1 cellular context compared by ENCODE assay signal in genomic region chr17:82205720-82206508, GRCh38.
TF ChIP-seq lines count a peak whose summit lies in the region.

No MANE protein-coding gene starts in this region.

TF ChIP-seq in HepG2, 621 proteins besides CTCF, POLR2A, EP300 and RAD21 (continued from another document and continues in another):
- TF ChIP-seq ZNF362 (CRISPR knock-in tag; IDR thresholded peaks at IDR 0.05; ENCODE audit: borderline replicate concordance) (no peak), CENPBD1 (CRISPR knock-in tag; IDR thresholded peaks at IDR 0.05; ENCODE audit: borderline replicate concordance, low read depth) (no peak), TFE3 (CRISPR knock-in tag; IDR thresholded peaks at IDR 0.05) (peak; percentile 75), REL (CRISPR knock-in tag; conservative IDR thresholded peaks at IDR 0.05) (no peak), POLR2AphosphoS2 (IDR thresholded peaks at IDR 0.05; ENCODE audit: low read depth, low read length) (no peak), TCF12 (IDR thresholded peaks at IDR 0.05) (no peak), TCF12 (CRISPR knock-in tag; IDR thresholded peaks at IDR 0.05) (0 out of 2 replicates have a peak, but pooled peaks have one; percentile 35), ZNF235 (CRISPR knock-in tag; IDR thresholded peaks at IDR 0.05; ENCODE audit: borderline replicate concordance) (no peak), HNF4A (CRISPR knock-in tag; IDR thresholded peaks at IDR 0.05) (no peak; the same call in 1 of the 2 replicates), NR2C2 (CRISPR knock-in tag; IDR thresholded peaks at IDR 0.05; ENCODE audit: borderline replicate concordance) (no peak), MYPOP (CRISPR knock-in tag; IDR thresholded peaks at IDR 0.05) (peak; percentile 36; the same call in 1 of the 2 replicates), ZNF782 (CRISPR knock-in tag; IDR thresholded peaks at IDR 0.05; ENCODE audit: borderline replicate concordance) (no peak), ATF5 (CRISPR knock-in tag; IDR thresholded peaks at IDR 0.05; ENCODE audit: low read depth) (no peak), PHB2 (IDR thresholded peaks at IDR 0.05; ENCODE audit: partially characterized antibody) (no peak), NCOA5 (CRISPR knock-in tag; IDR thresholded peaks at IDR 0.05) (no peak), STAG1 (CRISPR knock-in tag; IDR thresholded peaks at IDR 0.05) (peak; percentile 93), MYC (CRISPR knock-in tag; IDR thresholded peaks at IDR 0.05; ENCODE audit: borderline replicate concordance) (peak; percentile 65; the same call in 1 of the 2 replicates), MZF1 (CRISPR knock-in tag; IDR thresholded peaks at IDR 0.05; ENCODE audit: borderline replicate concordance) (no peak), NR3C1 (CRISPR knock-in tag; IDR thresholded peaks at IDR 0.05) (no peak), ZNF850 (CRISPR knock-in tag; conservative IDR thresholded peaks at IDR 0.05) (no peak), ZFP36 (IDR thresholded peaks at IDR 0.05; ENCODE audit: borderline replicate concordance, low read depth, low read length, partially characterized antibody) (no peak), HHEX (CRISPR knock-in tag; IDR thresholded peaks at IDR 0.05) (no peak), FOXC1 (CRISPR knock-in tag; IDR thresholded peaks at IDR 0.05; ENCODE audit: borderline replicate concordance) (no peak; the same call in 1 of the 2 replicates), ZNF724P (CRISPR knock-in tag; IDR thresholded peaks at IDR 0.05; ENCODE audit: borderline replicate concordance) (no peak), TBP (CRISPR knock-in tag; IDR thresholded peaks at IDR 0.05) (no peak), AGO1 (IDR thresholded peaks at IDR 0.05; ENCODE audit: low read depth, low read length, poor library complexity, severe bottlenecking) (no peak), FOXA1 (IDR thresholded peaks at IDR 0.05) (no peak), FOXA1 (CRISPR knock-in tag; IDR thresholded peaks at IDR 0.05) (no peak; the same call in 1 of the 2 replicates), MBNL3 (CRISPR knock-in tag; conservative IDR thresholded peaks at IDR 0.05) (no peak), ARNTL (CRISPR knock-in tag; IDR thresholded peaks at IDR 0.05) (no peak), ZNF770 (CRISPR knock-in tag; IDR thresholded peaks at IDR 0.05) (no peak), ZKSCAN1 (IDR thresholded peaks at IDR 0.05; ENCODE audit: low read length) (no peak), NKX3-1 (CRISPR knock-in tag; IDR thresholded peaks at IDR 0.05) (no peak), ZNF746 (CRISPR knock-in tag; IDR thresholded peaks at IDR 0.05) (no peak), GABPB1 (CRISPR knock-in tag; IDR thresholded peaks at IDR 0.05) (peak; percentile 79), CHCHD3 (CRISPR knock-in tag; IDR thresholded peaks at IDR 0.05) (no peak), ZSCAN12 (CRISPR knock-in tag; IDR thresholded peaks at IDR 0.05) (no peak), KAT7 (CRISPR knock-in tag; IDR thresholded peaks at IDR 0.05; ENCODE audit: borderline replicate concordance) (peak; percentile 90; the same call in 1 of the 2 replicates), ZNF354B (CRISPR knock-in tag; IDR thresholded peaks at IDR 0.05) (no peak), ZFP36L2 (CRISPR knock-in tag; IDR thresholded peaks at IDR 0.05) (no peak), ZNF460 (CRISPR knock-in tag; IDR thresholded peaks at IDR 0.05; ENCODE audit: borderline replicate concordance) (no peak), ZNF280D (CRISPR knock-in tag; IDR thresholded peaks at IDR 0.05) (no peak), TAF1 (CRISPR knock-in tag; IDR thresholded peaks at IDR 0.05) (peak; percentile 28; the same call in 1 of the 2 replicates), MXD4 (CRISPR knock-in tag; IDR thresholded peaks at IDR 0.05) (peak; percentile 83), PRDM15 (CRISPR knock-in tag; IDR thresholded peaks at IDR 0.05) (no peak), SRF (IDR thresholded peaks at IDR 0.05; ENCODE audit: low read depth, low read length) (no peak), MEF2D (CRISPR knock-in tag; IDR thresholded peaks at IDR 0.05) (0 out of 2 replicates have a peak, but pooled peaks have one; percentile 48), U2AF2 (IDR thresholded peaks at IDR 0.05; ENCODE audit: low read depth, low read length) (no peak), EED (CRISPR knock-in tag; IDR thresholded peaks at IDR 0.05) (0 out of 2 replicates have a peak, but pooled peaks have one; percentile 49), ZHX1 (CRISPR knock-in tag; IDR thresholded peaks at IDR 0.05; ENCODE audit: low read depth) (no peak), SPEN (CRISPR knock-in tag; IDR thresholded peaks at IDR 0.05; ENCODE audit: low read depth) (peak; percentile 72), CBX1 (IDR thresholded peaks at IDR 0.05; ENCODE audit: low read depth) (peak; percentile 34)
